Comparison of ENCODE assay signal across 1 cellular context in genomic region chr22:30575011-30575671, GRCh38.
A peak's percentile ranks its signal among the peaks of the same experiment; 100 is the strongest.
TF ChIP-seq lines count a peak whose summit lies in the region.

No MANE protein-coding gene starts in this region.

TF ChIP-seq in K562, 482 proteins besides CTCF, POLR2A, EP300 and RAD21:
- TF ChIP-seq DACH1 (IDR thresholded peaks at IDR 0.05; ENCODE audit: partially characterized antibody) (no peak), POLR2G (IDR thresholded peaks at IDR 0.05; ENCODE audit: low read depth, low read length) (peak; percentile 49; the same call in 1 of the 2 replicates), KDM2B (CRISPR knock-in tag; IDR thresholded peaks at IDR 0.05) (no peak), RBFOX2 (IDR thresholded peaks at IDR 0.05; ENCODE audit: low read depth, low read length) (0 out of 2 replicates have a peak, but pooled peaks have one; percentile 37)
